ENCODE assay signal across 18 cellular contexts in the genomic region with DNA sequence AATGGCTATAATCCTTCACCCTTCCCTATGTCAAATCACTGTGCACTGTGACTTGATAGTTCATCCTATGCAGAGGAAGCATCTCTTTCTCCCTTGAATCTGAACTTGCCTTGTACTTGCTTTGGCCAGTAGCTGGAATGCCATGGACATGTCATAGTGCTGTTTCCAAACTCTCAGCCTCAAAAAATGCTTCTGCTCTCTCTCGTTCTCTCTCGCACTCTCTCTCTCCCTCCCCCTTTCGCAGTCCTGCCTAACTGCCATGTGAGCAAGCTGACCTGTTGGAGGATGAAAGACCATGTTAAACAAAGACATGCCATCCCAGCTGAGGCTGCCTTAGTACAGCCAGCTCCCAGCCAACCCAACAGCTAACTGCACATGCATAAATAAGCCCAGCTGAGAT.
"Had no signal": no experiment of that assay in that cellular context is flagged by ENCODE, and none has a peak within 500 bp of the region (broad histone marks: within the 10 kb centered on the region; RNA-seq: fewer than 3 reads in every experiment).

No MANE protein-coding gene starts in this region.

- H3K36me3 ChIP-seq: left ventricle myocardium inferior had no signal

- ATAC-seq: activated CD8-positive, alpha-beta T cell treated with anti-CD3 and anti-CD28 coated beads for 36 hours; effector memory CD8-positive, alpha-beta T cell had no signal

- H3K27ac ChIP-seq: left ventricle myocardium inferior had no signal

- H3K4me3 ChIP-seq: left ventricle myocardium inferior had no signal

- H3K4me1 ChIP-seq: left ventricle myocardium inferior had no signal

- H3K9me3 ChIP-seq: left ventricle myocardium inferior had no signal

- DNase-seq: activated B cell treated with CpG ODN at 0.5 μM for 24 hours; activated CD4-positive, alpha-beta T cell treated with anti-CD3 and anti-CD28 coated beads for 48 hours; activated CD8-positive, alpha-beta T cell treated with anti-CD3 and anti-CD28 coated beads for 36 hours; activated effector memory CD4-positive, alpha-beta T cell treated with Interleukin-2 at 50 U/mL for 16 hours; activated naive CD4-positive, alpha-beta T cell treated with anti-CD3 and anti-CD28 coated beads, Interleukin-2, amount 50 U/mL, for 16 hours; activated T-cell treated with anti-CD3 and anti-CD28 coated beads, Interleukin-2, amount 50 U/mL, for 24 hours; dermis blood vessel endothelial cell; effector memory CD8-positive, alpha-beta T cell; hippocampal formation; left ventricle myocardium inferior; mammary epithelial cell; midbrain; stimulated activated CD4-positive, alpha-beta T cell treated with anti-CD3 and anti-CD28 coated beads, Interleukin-12 subunit alpha, Interleukin-12 subunit beta, amount 100 ng/mL, for 4 hours; stimulated activated CD4-positive, alpha-beta T cell treated with anti-CD3 and anti-CD28 coated beads, Interleukin-1b, Interleukin-23, amount 100 ng/mL, for 48 hours; stimulated activated CD8-positive, alpha-beta memory T cell treated with anti-CD3 and anti-CD28 coated beads, Interleukin-4, amount 100 ng/mL, for 48 hours; stimulated activated naive CD4-positive, alpha-beta T cell; T-helper 1 cell; T-helper 9 cell had no signal
